Comparison of ENCODE assay signal across 17 cellular contexts in the genomic region with DNA sequence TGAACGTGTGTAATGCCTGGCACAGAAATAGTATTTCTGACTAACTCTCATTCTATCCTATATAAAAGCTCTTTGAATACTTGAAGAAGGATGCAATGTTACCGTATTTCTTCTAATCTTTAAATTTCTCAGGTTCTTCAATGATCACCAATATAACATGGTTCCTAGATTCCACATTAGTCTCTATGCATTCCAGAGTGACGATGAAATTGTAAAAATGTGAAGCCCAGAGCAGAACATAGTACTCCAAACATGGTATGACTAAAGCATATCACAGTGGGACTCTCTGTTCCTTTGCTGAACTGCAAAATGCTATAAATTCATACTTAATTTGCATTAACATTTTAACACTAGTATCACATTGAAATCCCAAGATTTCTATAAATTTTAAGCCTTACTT.
DNase-seq lines count a peak whose midpoint lies in the region; ATAC-seq and TF ChIP-seq lines count a peak whose summit lies in the region.
"Had no signal": no experiment of that assay in that cellular context is flagged by ENCODE, and none has a peak within 500 bp of the region (broad histone marks: within the 10 kb centered on the region; RNA-seq: fewer than 3 reads in every experiment).

No MANE protein-coding gene starts in this region.

- H2BK120ac ChIP-seq in IMR-90 (ENCODE audit: low read depth, low read length) = no peak overlapping the region

- no peak overlapping the region for H4K8ac ChIP-seq in IMR-90 (ENCODE audit: low read depth in 2 of 2, low read length in 2 of 2)

- no peak overlapping the region for H4K91ac ChIP-seq in IMR-90 (ENCODE audit: insufficient read depth, low read depth, low read length)

- WGBS in IMR-90 (ENCODE audit: extremely low coverage in 2 of 2, insufficient read length in 1 of 2), 2 experiments = no CpG with 5 or more reads among the region's 3 CpGs

- no peak overlapping the region for H2BK15ac ChIP-seq in IMR-90 (ENCODE audit: low read depth, low read length)

- H4K5ac ChIP-seq in IMR-90 (ENCODE audit: low read depth, low read length) = no peak overlapping the region

- H3K18ac ChIP-seq in IMR-90 (ENCODE audit: low read depth, low read length) = no peak overlapping the region

- H4K20me1 ChIP-seq in IMR-90 (ENCODE audit: insufficient read depth, low read length) = no peaks in the 10 kb centered on the region

- H2BK20ac ChIP-seq in IMR-90 (ENCODE audit: low read depth, low read length) = no peak overlapping the region

- H3K4me1 ChIP-seq in A673 (ENCODE audit: insufficient read depth, low read length, poor library complexity, severe bottlenecking) (no peaks in the 10 kb centered on the region), IMR-90 (ENCODE audit: control insufficient read depth, insufficient read depth, low read length) (no peaks in the 10 kb centered on the region)
- H3K4me1 ChIP-seq: SJCRH30 had no signal

- H2BK5ac ChIP-seq in IMR-90 (ENCODE audit: low read depth, low read length, poor library complexity, severe bottlenecking) = no peak overlapping the region

- TF ChIP-seq CTCF in A673 (conservative IDR thresholded peaks at IDR 0.05; ENCODE audit: low read depth, low read length) (no peak), IMR-90 (conservative IDR thresholded peaks at IDR 0.05; ENCODE audit: low read depth, low read length) (no peak), astrocyte of the spinal cord (IDR thresholded peaks at IDR 0.05; ENCODE audit: low read depth, low read length) (no peak), omental fat pad (IDR thresholded peaks at IDR 0.05) (no peak)

- no peak overlapping the region for H3K9ac ChIP-seq in IMR-90 (ENCODE audit: low read depth, low read length)

- POLR2A ChIA-PET in A673 (lab: Charles Lee; ENCODE audit: low non-redundant PET) = no interaction called here
- POLR2A ChIA-PET in IMR-90 (lab: Charles Lee; ENCODE audit: unreplicated experiment) = no interaction called here

- no peak overlapping the region for H3K4ac ChIP-seq in IMR-90 (ENCODE audit: low read depth, low read length)

- no peak for TF ChIP-seq POLR2A in IMR-90 (IDR thresholded peaks at IDR 0.05; ENCODE audit: low read depth, low read length)

- no peaks in the 10 kb centered on the region for H3K79me1 ChIP-seq in IMR-90 (ENCODE audit: low read depth in 1 of 2, low read length in 2 of 2)

- H3K23ac ChIP-seq in IMR-90 (ENCODE audit: low read depth, low read length) = no peak overlapping the region

- H3K36me3 ChIP-seq in A673 (ENCODE audit: insufficient read depth, low read length, poor library complexity, severe bottlenecking) = no peaks in the 10 kb centered on the region
- H3K36me3 ChIP-seq in IMR-90 (ENCODE audit: control insufficient read depth, insufficient read depth, low read length) = no peaks in the 10 kb centered on the region
- H3K36me3 ChIP-seq: SJCRH30 had no signal

- DNase-seq in A673 (ENCODE audit: low spot score) = peak; percentile 31
- DNase-seq in IMR-90 = peak; percentile 55
- peak; percentile 15 for DNase-seq in astrocyte of the spinal cord (ENCODE audit: low read depth, low spot score)
- peak; percentile 30 for DNase-seq in kidney glomerular epithelial cell (lab: John Stamatoyannopoulos, UW)
- DNase-seq in HUDEP-2 (lab: John Stamatoyannopoulos, UW; ENCODE audit: unreplicated experiment in 76 of 76) = no peak
- DNase-seq in NCI-H345 (lab: John Stamatoyannopoulos, UW) = no peak
- no peak for DNase-seq in omental fat pad (ENCODE audit: low spot score)
- DNase-seq: Caco-2, H7, KG1, NCI-H1092, NCI-H446, NCI-H82, RPMI8226, SJCRH30 had no signal

- dilution Hi-C loops in IMR-90 (cut with HindIII; ENCODE audit: low sequenced_read_pairs, unreplicated experiment) = no loop called here

- CTCF ChIA-PET in A673 (lab: Charles Lee) = no interaction called here
- CTCF ChIA-PET in IMR-90 (lab: Yijun Ruan, JAX) = no interaction called here

- H2AFZ ChIP-seq in IMR-90 (replicated peaks; ENCODE audit: low read length, poor library complexity) = no peak overlapping the region

- no peaks in the 10 kb centered on the region for H3K9me3 ChIP-seq in A673 (ENCODE audit: low read depth, low read length, poor library complexity, severe bottlenecking)
- H3K9me3 ChIP-seq in IMR-90 (ENCODE audit: control insufficient read depth, insufficient read depth, low read length) = no peaks in the 10 kb centered on the region; the same call in 1 of the 2 replicates
- H3K9me3 ChIP-seq: Caco-2, SJCRH30 had no signal

- no peaks in the 10 kb centered on the region for H3K9me1 ChIP-seq in IMR-90 (ENCODE audit: insufficient read depth, low read length)

- no peak overlapping the region for H3K56ac ChIP-seq in IMR-90 (ENCODE audit: extremely low read depth, insufficient read depth, low read length)

- BruUV-seq in A673 (replicated peaks; lab: Mats Ljungman, UMichigan) = no TSS peak
- BruUV-seq in IMR-90 (replicated peaks; lab: Mats Ljungman, UMichigan) = no TSS peak

- no peak overlapping the region for H2AK5ac ChIP-seq in IMR-90 (ENCODE audit: low read depth, low read length)

- no peak overlapping the region for H3K4me2 ChIP-seq in IMR-90 (ENCODE audit: low read depth, low read length)

- in situ Hi-C loops in IMR-90 (cut with MboI; ENCODE audit: low sequenced_read_pairs) = no loop called here
- in situ Hi-C loops in astrocyte of the spinal cord (cut with HindIII; ENCODE audit: low sequenced_read_pairs) = no loop called here

- ATAC-seq in IMR-90 (ENCODE audit: low read depth) (peak; percentile 83), HG03342 (IDR thresholded peaks at IDR 0.05; ENCODE audit: unreplicated experiment) (no peak), omental fat pad (ENCODE audit: low FRiP score) (no peak)
- ATAC-seq: GM12878 had no signal

- H3K27me3 ChIP-seq in A673 (replicated peaks; ENCODE audit: insufficient read depth, low read depth, low read length, poor library complexity) (no peaks in the 10 kb centered on the region), IMR-90 (ENCODE audit: control insufficient read depth, insufficient read depth, low read length) (no peaks in the 10 kb centered on the region)
- H3K27me3 ChIP-seq: SJCRH30 had no signal

- H2AK9ac ChIP-seq in IMR-90 (replicated peaks; ENCODE audit: low read depth, low read length, poor library complexity) = no peak overlapping the region

- H3K27ac ChIP-seq in A673 (ENCODE audit: low read depth, low read length, poor library complexity, severe bottlenecking) = no peak overlapping the region
- H3K27ac ChIP-seq in IMR-90 (ENCODE audit: insufficient read depth, low read length) = no peak overlapping the region
- H3K27ac ChIP-seq: SJCRH30 had no signal

- TF ChIP-seq RAD21 in IMR-90 (IDR thresholded peaks at IDR 0.05; ENCODE audit: low read length) = no peak

- H3K14ac ChIP-seq in IMR-90 (replicated peaks; ENCODE audit: low read depth, low read length) = no peak overlapping the region

- H3K4me3 ChIP-seq in A673 (ENCODE audit: low read depth, low read length, poor library complexity, severe bottlenecking) (no peak overlapping the region), IMR-90 (ENCODE audit: insufficient read depth, low read depth, low read length) (no peak overlapping the region), astrocyte of the spinal cord (ENCODE audit: low read depth, low read length) (no peak overlapping the region)
- H3K4me3 ChIP-seq: GM12878, SJCRH30 had no signal

- intact Hi-C loops in A673 (cut with micrococcal nuclease; ENCODE audit: unreplicated experiment) (no loop called here), IMR-90 (cut with micrococcal nuclease) (no loop called here)

TF ChIP-seq in IMR-90, 13 proteins besides CTCF, POLR2A, EP300 and RAD21:
- TF ChIP-seq MAFK (IDR thresholded peaks at IDR 0.05; ENCODE audit: low read depth, low read length) = no peak
- TF ChIP-seq, protein P1, sequence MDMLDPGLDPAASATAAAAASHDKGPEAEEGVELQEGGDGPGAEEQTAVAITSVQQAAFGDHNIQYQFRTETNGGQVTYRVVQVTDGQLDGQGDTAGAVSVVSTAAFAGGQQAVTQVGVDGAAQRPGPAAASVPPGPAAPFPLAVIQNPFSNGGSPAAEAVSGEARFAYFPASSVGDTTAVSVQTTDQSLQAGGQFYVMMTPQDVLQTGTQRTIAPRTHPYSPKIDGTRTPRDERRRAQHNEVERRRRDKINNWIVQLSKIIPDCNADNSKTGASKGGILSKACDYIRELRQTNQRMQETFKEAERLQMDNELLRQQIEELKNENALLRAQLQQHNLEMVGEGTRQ (IDR thresholded peaks at IDR 0.05; ENCODE audit: low read depth, low read length) = no peak
- no peak for TF ChIP-seq CEBPB (IDR thresholded peaks at IDR 0.05; ENCODE audit: low read depth, low read length)
- TF ChIP-seq FOS (IDR thresholded peaks at IDR 0.05; ENCODE audit: low read depth, low read length) = no peak
- TF ChIP-seq CHD1 (IDR thresholded peaks at IDR 0.05; ENCODE audit: low read depth, low read length) = no peak
- no peak for TF ChIP-seq MXI1 (IDR thresholded peaks at IDR 0.05; ENCODE audit: borderline replicate concordance, low read depth, low read length)
- no peak for TF ChIP-seq RCOR1 (IDR thresholded peaks at IDR 0.05; ENCODE audit: insufficient replicate concordance, low read length)
- TF ChIP-seq MAZ (IDR thresholded peaks at IDR 0.05; ENCODE audit: borderline replicate concordance, low read depth, low read length) = no peak
- TF ChIP-seq, protein P2, sequence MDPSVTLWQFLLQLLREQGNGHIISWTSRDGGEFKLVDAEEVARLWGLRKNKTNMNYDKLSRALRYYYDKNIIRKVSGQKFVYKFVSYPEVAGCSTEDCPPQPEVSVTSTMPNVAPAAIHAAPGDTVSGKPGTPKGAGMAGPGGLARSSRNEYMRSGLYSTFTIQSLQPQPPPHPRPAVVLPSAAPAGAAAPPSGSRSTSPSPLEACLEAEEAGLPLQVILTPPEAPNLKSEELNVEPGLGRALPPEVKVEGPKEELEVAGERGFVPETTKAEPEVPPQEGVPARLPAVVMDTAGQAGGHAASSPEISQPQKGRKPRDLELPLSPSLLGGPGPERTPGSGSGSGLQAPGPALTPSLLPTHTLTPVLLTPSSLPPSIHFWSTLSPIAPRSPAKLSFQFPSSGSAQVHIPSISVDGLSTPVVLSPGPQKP (IDR thresholded peaks at IDR 0.05; ENCODE audit: borderline replicate concordance, low read depth, low read length) = no peak
- TF ChIP-seq SMC3 (IDR thresholded peaks at IDR 0.05; ENCODE audit: low read depth, low read length) = no peak
- no peak for TF ChIP-seq BHLHE40 (IDR thresholded peaks at IDR 0.05; ENCODE audit: low read depth, low read length)
- TF ChIP-seq NFE2L2 (IDR thresholded peaks at IDR 0.05; ENCODE audit: low read depth, low read length) = no peak
- no peak for TF ChIP-seq RFX5 (IDR thresholded peaks at IDR 0.05; ENCODE audit: low read depth, low read length)

Comparison
In these comparisons a context has a peak if more than half of its experiments do, and no peak if none do; other contexts are left out.
1. DNase-seq: peak in A673 (single experiment), IMR-90 (single experiment), astrocyte of the spinal cord (single experiment) and kidney glomerular epithelial cell (single experiment); none in HUDEP-2 (0 of 76), NCI-H345 (single experiment) and omental fat pad (single experiment).